Comparison of ENCODE assay signal across 7 cellular contexts in the genomic region with DNA sequence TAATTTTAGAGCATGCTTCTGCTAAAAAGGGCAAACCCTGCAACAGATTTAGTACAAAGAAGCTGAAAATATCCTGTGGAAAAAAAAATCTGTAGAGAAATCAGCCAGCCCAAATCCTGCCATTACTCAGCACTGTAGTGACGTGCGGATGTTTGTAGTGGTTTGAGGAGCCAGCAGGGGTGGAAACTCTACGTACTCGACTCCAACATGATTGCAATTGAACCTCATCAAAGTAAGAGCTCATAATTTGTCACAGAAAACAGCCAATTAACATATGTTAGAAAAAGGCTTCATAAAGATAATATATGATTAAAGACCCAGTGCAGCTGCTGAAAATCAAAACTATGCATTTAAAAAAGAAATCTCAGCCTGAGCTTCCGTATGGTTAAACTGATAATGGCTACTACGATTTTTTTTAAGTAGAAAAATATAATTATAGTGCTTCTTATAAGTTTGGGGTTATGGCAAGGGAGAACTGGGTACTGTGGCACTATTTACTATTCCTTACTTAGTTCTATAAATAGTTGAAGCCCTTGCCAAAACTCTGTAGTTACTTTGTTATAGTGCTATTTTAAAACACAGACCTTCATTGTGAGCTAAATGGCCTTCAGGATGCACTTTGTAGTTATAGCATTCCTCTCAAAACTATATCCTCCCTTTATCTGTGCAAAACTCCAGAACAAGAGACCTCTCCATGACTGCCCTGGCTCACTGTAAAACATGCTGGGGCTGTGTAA. TPM values are rescaled to one million over a fixed set of nuclear protein-coding genes. Genes with fewer than 3 reads are reported as not detected.
A peak's percentile ranks its signal among the peaks of the same experiment; 100 is the strongest.
DNase-seq lines count a peak whose midpoint lies in the region; ATAC-seq and TF ChIP-seq lines count a peak whose summit lies in the region.

No MANE protein-coding gene starts in this region.

- peaks cover 14% of the 10 kb centered on the region for H3K4me1 Mint-ChIP-seq in activated CD8-positive, alpha-beta T cell treated with anti-CD3 and anti-CD28 coated beads, Interleukin-2, amount 10 ng/mL, durations not matched to agents 7 days and 5 days (ENCODE audit: low read depth)

- H3K9me3 ChIP-seq in heart right ventricle: no peaks in the 10 kb centered on the region

- H3K27ac Mint-ChIP-seq in activated CD8-positive, alpha-beta T cell treated with anti-CD3 and anti-CD28 coated beads, Interleukin-2, amount 10 ng/mL, durations not matched to agents 7 days and 5 days: no peak overlapping the region

- H3K4me3 ChIP-seq in heart right ventricle: peak overlapping the region in 8 of 10 donors; percentile 10 to 41 (median 32)

- POLR2A ChIA-PET in activated CD8-positive, alpha-beta T cell treated with anti-CD3 and anti-CD28 coated beads, Interleukin-2, amount 10 ng/mL, durations not matched to agents 7 days and 5 days (lab: Charles Lee): no interaction called here

- no peaks in the 10 kb centered on the region for H3K9me3 Mint-ChIP-seq in activated CD8-positive, alpha-beta T cell treated with anti-CD3 and anti-CD28 coated beads, Interleukin-2, amount 10 ng/mL, durations not matched to agents 7 days and 5 days (ENCODE audit: insufficient read depth)

- peaks cover 4 to 100% (median 87%) of the 10 kb centered on the region in 9 donors for H3K4me1 ChIP-seq in heart right ventricle

- no peak overlapping the region for H3K4me3 Mint-ChIP-seq in activated CD8-positive, alpha-beta T cell treated with anti-CD3 and anti-CD28 coated beads, Interleukin-2, amount 10 ng/mL, durations not matched to agents 7 days and 5 days

- peaks cover 1% of the 10 kb centered on the region for H3K27me3 Mint-ChIP-seq in activated CD8-positive, alpha-beta T cell treated with anti-CD3 and anti-CD28 coated beads, Interleukin-2, amount 10 ng/mL, durations not matched to agents 7 days and 5 days (ENCODE audit: low read depth)

- ATAC-seq in GM19043 (IDR thresholded peaks at IDR 0.05; ENCODE audit: low read depth, unreplicated experiment): peak; percentile 39
- ATAC-seq in HG03064 (IDR thresholded peaks at IDR 0.05; ENCODE audit: low read depth, unreplicated experiment): peak; percentile 37
- peak; percentile 73 for ATAC-seq in activated CD8-positive, alpha-beta T cell treated with anti-CD3 and anti-CD28 coated beads, Interleukin-2, amount 10 ng/mL, durations not matched to agents 7 days and 5 days
- ATAC-seq in heart right ventricle: peak; percentile 71 to 89 (median 83)

- H3K36me3 ChIP-seq in heart right ventricle: peaks cover 0 to under 1% (median 0%) of the 10 kb centered on the region in 9 donors

- intact Hi-C loops in heart right ventricle (cut with DNase I): loop anchor here in 6 of 10 donors (5.0 to 10.0 kb wide), 5 partner anchors 46 to 101 kb away; a partner anchor contains a TSS

- 4 to 5% methylated on average over 6 of the region's 6 CpGs for WGBS in heart right ventricle, 2 donors

- H3K27ac ChIP-seq in heart right ventricle: peak overlapping the region; percentile 37 to 92 (median 77)

- H3K36me3 Mint-ChIP-seq in activated CD8-positive, alpha-beta T cell treated with anti-CD3 and anti-CD28 coated beads, Interleukin-2, amount 10 ng/mL, durations not matched to agents 7 days and 5 days (ENCODE audit: low read depth): no peaks in the 10 kb centered on the region

- H3K27me3 ChIP-seq in heart right ventricle: no peaks in the 10 kb centered on the region

- DNase-seq in activated CD8-positive, alpha-beta T cell treated with anti-CD3 and anti-CD28 coated beads, Interleukin-2, amount 10 ng/mL, durations not matched to agents 7 days and 5 days: peak; percentile 48
- DNase-seq in heart right ventricle (peak in 1 of 2 donors; percentile 81), HUDEP-2 (lab: John Stamatoyannopoulos, UW; ENCODE audit: unreplicated experiment in 76 of 76) (no peak), ureter (ENCODE audit: low spot score) (no peak)
- DNase-seq in stimulated activated CD4-positive, alpha-beta T cell treated with anti-CD3 and anti-CD28 coated beads, Interleukin-4, amount 100 ng/mL, for 24 hours: peak; percentile 47

- peak in 2 of 9 donors; percentile 25 to 30 for TF ChIP-seq CTCF in heart right ventricle (IDR thresholded peaks at IDR 0.05)

- CTCF ChIA-PET in activated CD8-positive, alpha-beta T cell treated with anti-CD3 and anti-CD28 coated beads, Interleukin-2, amount 10 ng/mL, durations not matched to agents 7 days and 5 days (lab: Charles Lee): interaction anchor here (1.4 kb wide), 1 partner anchor 9 kb away, joined by 3 read pairs; no protein-coding TSS in a partner anchor

RNA-seq across cellular contexts. Expression of a gene that starts 49.4 kb away (rescaled TPM):
- total RNA-seq in activated CD8-positive, alpha-beta T cell treated with anti-CD3 and anti-CD28 coated beads, Interleukin-2, amount 10 ng/mL, durations not matched to agents 7 days and 5 days: under 1 TPM; 0.13 to 0.53 TPM
- total RNA-seq in heart right ventricle (10 to 100 TPM; 38.8 to 88.7 (median 70.0) TPM), ureter (57.7 TPM)
- 10 to 100 TPM; 11.2 to 25.6 TPM for polyA plus RNA-seq in heart right ventricle

Comparison
In these comparisons a context has a peak if more than half of its experiments do, and no peak if none do; other contexts are left out.
1. DNase-seq: peak in activated CD8-positive, alpha-beta T cell treated with anti-CD3 and anti-CD28 coated beads, Interleukin-2, amount 10 ng/mL, durations not matched to agents 7 days and 5 days (single experiment) and stimulated activated CD4-positive, alpha-beta T cell treated with anti-CD3 and anti-CD28 coated beads, Interleukin-4, amount 100 ng/mL, for 24 hours (single experiment); none in HUDEP-2 (0 of 76) and ureter (single experiment).
2. RNA of a gene that starts 49.4 kb away (total RNA-seq): 38.8 to 88.7 TPM in heart right ventricle and 57.7 TPM in ureter (single experiment); 0.13 to 0.53 TPM in activated CD8-positive, alpha-beta T cell treated with anti-CD3 and anti-CD28 coated beads, Interleukin-2, amount 10 ng/mL, durations not matched to agents 7 days and 5 days; every median in the first group is over 10 times any median in the second.
3. Peak in every context shown above with its lines, with median percentiles within 50 percentile points of each other: ATAC-seq.